ENCODE assay signal across 12 cellular contexts in genomic region chr7:146961617-146962016, GRCh38.
DNase-seq lines count a peak whose midpoint lies in the region; ATAC-seq and TF ChIP-seq lines count a peak whose summit lies in the region.
"Had no signal": no experiment of that assay in that cellular context is flagged by ENCODE, and none has a peak within 500 bp of the region (broad histone marks: within the 10 kb centered on the region; RNA-seq: fewer than 3 reads in every experiment).

No MANE protein-coding gene starts in this region.

- in situ Hi-C loops in astrocyte of the spinal cord (cut with HindIII; ENCODE audit: low sequenced_read_pairs) = no loop called here

- WGBS in mesendoderm (ENCODE audit: extremely low coverage, insufficient coverage, low lambda C conversion rate) = 100% methylated on average over 2 of the region's 4 CpGs

- H2BK15ac ChIP-seq in mesendoderm (replicated peaks; ENCODE audit: low read depth) = no peak overlapping the region

- H2AK5ac ChIP-seq in mesendoderm (ENCODE audit: low read length) = no peak overlapping the region

- no peak for TF ChIP-seq CTCF in astrocyte of the spinal cord (IDR thresholded peaks at IDR 0.05; ENCODE audit: low read depth, low read length)

- H3K36me3 Mint-ChIP-seq in activated CD8-positive, alpha-beta T cell treated with anti-CD3 and anti-CD28 coated beads, Interleukin-2, amount 10 ng/mL, durations not matched to agents 7 days and 5 days (ENCODE audit: low read depth) = no peaks in the 10 kb centered on the region

- POLR2A ChIA-PET in activated CD8-positive, alpha-beta T cell treated with anti-CD3 and anti-CD28 coated beads, Interleukin-2, amount 10 ng/mL, durations not matched to agents 7 days and 5 days (lab: Charles Lee) = no interaction called here

- no peaks in the 10 kb centered on the region for H3K4me1 Mint-ChIP-seq in activated CD8-positive, alpha-beta T cell treated with anti-CD3 and anti-CD28 coated beads, Interleukin-2, amount 10 ng/mL, durations not matched to agents 7 days and 5 days (ENCODE audit: low read depth)
- H3K4me1 Mint-ChIP-seq: nephron progenitor cell had no signal

- H3K23ac ChIP-seq in mesendoderm (ENCODE audit: low read length) = no peak overlapping the region

- no peak overlapping the region for H3K27ac ChIP-seq in mesendoderm (ENCODE audit: low read depth, low read length)
- H3K27ac ChIP-seq: colonic mucosa had no signal

- CTCF ChIA-PET in activated CD8-positive, alpha-beta T cell treated with anti-CD3 and anti-CD28 coated beads, Interleukin-2, amount 10 ng/mL, durations not matched to agents 7 days and 5 days (lab: Charles Lee) = no interaction called here

- no peak overlapping the region for H3K56ac ChIP-seq in mesendoderm (ENCODE audit: low read length)

- H3K27me3 ChIP-seq in MG63 (no peaks in the 10 kb centered on the region), mesendoderm (ENCODE audit: insufficient read depth, low read length, poor library complexity) (no peaks in the 10 kb centered on the region)
- H3K27me3 ChIP-seq: colonic mucosa had no signal

- H3K27ac Mint-ChIP-seq in activated CD8-positive, alpha-beta T cell treated with anti-CD3 and anti-CD28 coated beads, Interleukin-2, amount 10 ng/mL, durations not matched to agents 7 days and 5 days = no peak overlapping the region
- H3K27ac Mint-ChIP-seq: activated T-cell treated with anti-CD3 and anti-CD28 coated beads, Interleukin-2, amount 50 U/mL, for 72 hours; nephron progenitor cell had no signal

- H3K79me2 ChIP-seq in mesendoderm (ENCODE audit: control insufficient read depth, insufficient read depth, low read length) = no peaks in the 10 kb centered on the region

- H3K4ac ChIP-seq in mesendoderm (ENCODE audit: low read depth, low read length) = no peak overlapping the region

- H3K9ac ChIP-seq in mesendoderm (ENCODE audit: low read length) = no peak overlapping the region

- ATAC-seq in activated CD8-positive, alpha-beta T cell treated with anti-CD3 and anti-CD28 coated beads, Interleukin-2, amount 10 ng/mL, durations not matched to agents 7 days and 5 days = no peak
- ATAC-seq in GM19328 (IDR thresholded peaks at IDR 0.05; ENCODE audit: unreplicated experiment) (no peak), HG03025 (IDR thresholded peaks at IDR 0.05; ENCODE audit: low FRiP score, unreplicated experiment) (no peak)
- ATAC-seq: activated T-cell treated with anti-CD3 and anti-CD28 coated beads, Interleukin-2, amount 50 U/mL, for 72 hours had no signal

- H3K4me1 ChIP-seq in mesendoderm (ENCODE audit: control insufficient read depth, low read depth, low read length) = no peaks in the 10 kb centered on the region
- H3K4me1 ChIP-seq: colonic mucosa had no signal

- H3K9me3 ChIP-seq in MG63 = no peaks in the 10 kb centered on the region
- H3K9me3 ChIP-seq: colonic mucosa had no signal

- DNase-seq in AG20443 (ENCODE audit: low spot score) = peak; percentile 76
- peak; percentile 62 for DNase-seq in MG63
- DNase-seq in astrocyte of the spinal cord (ENCODE audit: low read depth, low spot score) = peak; percentile 91
- DNase-seq in mesendoderm = peak; percentile 74
- no peak for DNase-seq in activated CD8-positive, alpha-beta T cell treated with anti-CD3 and anti-CD28 coated beads, Interleukin-2, amount 10 ng/mL, durations not matched to agents 7 days and 5 days
- no peak for DNase-seq in DMS153 treated with DMSO at 0.1 percent for 48 hours (lab: John Stamatoyannopoulos, UW; ENCODE audit: unreplicated experiment)
- DNase-seq: activated T-cell treated with anti-CD3 and anti-CD28 coated beads, Interleukin-2, amount 50 U/mL, for 72 hours; colonic mucosa; IMR-90; nephron progenitor cell had no signal

- no peaks in the 10 kb centered on the region for H3K36me3 ChIP-seq in MG63
- H3K36me3 ChIP-seq in mesendoderm (ENCODE audit: control insufficient read depth, insufficient read depth, low read length) = no peaks in the 10 kb centered on the region
- H3K36me3 ChIP-seq: colonic mucosa had no signal

- no peak overlapping the region for H3K18ac ChIP-seq in mesendoderm (ENCODE audit: low read length)

- H2BK120ac ChIP-seq in mesendoderm (ENCODE audit: low read depth, low read length) = no peak overlapping the region

- no peak overlapping the region for H3K4me2 ChIP-seq in mesendoderm (ENCODE audit: low read length)

- H3K4me3 Mint-ChIP-seq in activated CD8-positive, alpha-beta T cell treated with anti-CD3 and anti-CD28 coated beads, Interleukin-2, amount 10 ng/mL, durations not matched to agents 7 days and 5 days = no peak overlapping the region
- H3K4me3 Mint-ChIP-seq: activated T-cell treated with anti-CD3 and anti-CD28 coated beads, Interleukin-2, amount 50 U/mL, for 72 hours; nephron progenitor cell had no signal

- H3K27me3 Mint-ChIP-seq in activated CD8-positive, alpha-beta T cell treated with anti-CD3 and anti-CD28 coated beads, Interleukin-2, amount 10 ng/mL, durations not matched to agents 7 days and 5 days (ENCODE audit: low read depth) = no peaks in the 10 kb centered on the region

- no peak overlapping the region for H4K5ac ChIP-seq in mesendoderm (ENCODE audit: low read length)

- H3K9me3 Mint-ChIP-seq in activated CD8-positive, alpha-beta T cell treated with anti-CD3 and anti-CD28 coated beads, Interleukin-2, amount 10 ng/mL, durations not matched to agents 7 days and 5 days (ENCODE audit: insufficient read depth) = peaks cover 27% of the 10 kb centered on the region
- H3K9me3 Mint-ChIP-seq: nephron progenitor cell had no signal

- no peaks in the 10 kb centered on the region for H3K79me1 ChIP-seq in mesendoderm (ENCODE audit: low read length)

- H3K4me3 ChIP-seq in MG63 (no peak overlapping the region), astrocyte of the spinal cord (ENCODE audit: low read depth, low read length) (no peak overlapping the region), mesendoderm (ENCODE audit: low read length) (no peak overlapping the region)
- H3K4me3 ChIP-seq: colonic mucosa had no signal

- H2BK5ac ChIP-seq in mesendoderm (ENCODE audit: low read length) = no peak overlapping the region

- no peak overlapping the region for H4K8ac ChIP-seq in mesendoderm (ENCODE audit: low read depth, low read length)

Comparison
In these comparisons a context has a peak if more than half of its experiments do, and no peak if none do; other contexts are left out.
1. DNase-seq: peak in AG20443 (single experiment), MG63 (single experiment), astrocyte of the spinal cord (single experiment) and mesendoderm (single experiment); none in activated CD8-positive, alpha-beta T cell treated with anti-CD3 and anti-CD28 coated beads, Interleukin-2, amount 10 ng/mL, durations not matched to agents 7 days and 5 days (single experiment) and DMS153 treated with DMSO at 0.1 percent for 48 hours (single experiment).